In the genomic region with DNA sequence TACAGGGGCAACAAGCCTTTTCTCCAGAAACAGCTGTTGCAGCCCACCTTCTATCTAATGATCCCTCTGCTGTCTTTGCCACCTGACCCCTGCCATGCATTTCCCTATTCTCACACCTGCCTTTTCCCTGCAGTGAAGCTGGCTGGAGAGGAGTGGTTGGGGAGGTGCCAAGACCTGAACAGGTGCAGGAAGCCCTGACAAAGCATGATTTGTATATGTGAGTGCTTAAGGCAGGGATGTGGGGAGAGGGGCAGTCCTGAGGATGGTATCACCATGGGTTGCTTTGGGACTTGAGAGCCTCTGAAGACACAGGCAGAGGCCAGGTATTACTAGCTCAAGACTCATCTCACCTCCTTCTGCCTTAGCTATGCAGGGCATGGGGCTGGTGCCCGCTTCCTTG, we compare ENCODE assay signal across 1 cellular context.
TF ChIP-seq lines count a peak whose summit lies in the region.

No MANE protein-coding gene starts in this region.

TF ChIP-seq in IMR-90, 13 proteins besides CTCF, POLR2A, EP300 and RAD21:
- TF ChIP-seq MAFK (IDR thresholded peaks at IDR 0.05; ENCODE audit: low read depth, low read length), result no peak
- TF ChIP-seq, protein P1, sequence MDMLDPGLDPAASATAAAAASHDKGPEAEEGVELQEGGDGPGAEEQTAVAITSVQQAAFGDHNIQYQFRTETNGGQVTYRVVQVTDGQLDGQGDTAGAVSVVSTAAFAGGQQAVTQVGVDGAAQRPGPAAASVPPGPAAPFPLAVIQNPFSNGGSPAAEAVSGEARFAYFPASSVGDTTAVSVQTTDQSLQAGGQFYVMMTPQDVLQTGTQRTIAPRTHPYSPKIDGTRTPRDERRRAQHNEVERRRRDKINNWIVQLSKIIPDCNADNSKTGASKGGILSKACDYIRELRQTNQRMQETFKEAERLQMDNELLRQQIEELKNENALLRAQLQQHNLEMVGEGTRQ (IDR thresholded peaks at IDR 0.05; ENCODE audit: low read depth, low read length), result no peak
- TF ChIP-seq RFX5 (IDR thresholded peaks at IDR 0.05; ENCODE audit: low read depth, low read length), result no peak
- no peak for TF ChIP-seq NFE2L2 (IDR thresholded peaks at IDR 0.05; ENCODE audit: low read depth, low read length)
- TF ChIP-seq MAZ (IDR thresholded peaks at IDR 0.05; ENCODE audit: borderline replicate concordance, low read depth, low read length), result no peak
- no peak for TF ChIP-seq BHLHE40 (IDR thresholded peaks at IDR 0.05; ENCODE audit: low read depth, low read length)
